In genomic region chr16:11050954-11051353, GRCh38 we compare ENCODE assay signal across 1 cellular context.
TF ChIP-seq lines count a peak whose summit lies in the region.

No MANE protein-coding gene starts in this region.

TF ChIP-seq in GM23338, 12 proteins besides CTCF, POLR2A, EP300 and RAD21 (continued from another document):
- TF ChIP-seq ZNF462 (CRISPR knock-in tag; IDR thresholded peaks at IDR 0.05) (no peak), EZH2 (IDR thresholded peaks at IDR 0.05; ENCODE audit: low read depth, unreplicated experiment) (no peak), CREB1 (CRISPR knock-in tag; IDR thresholded peaks at IDR 0.05; ENCODE audit: low read depth) (no peak), ZNF331 (CRISPR knock-in tag; IDR thresholded peaks at IDR 0.05; ENCODE audit: low read depth) (no peak), NANOG (IDR thresholded peaks at IDR 0.05; ENCODE audit: borderline replicate concordance) (no peak)
